In the genomic region with DNA sequence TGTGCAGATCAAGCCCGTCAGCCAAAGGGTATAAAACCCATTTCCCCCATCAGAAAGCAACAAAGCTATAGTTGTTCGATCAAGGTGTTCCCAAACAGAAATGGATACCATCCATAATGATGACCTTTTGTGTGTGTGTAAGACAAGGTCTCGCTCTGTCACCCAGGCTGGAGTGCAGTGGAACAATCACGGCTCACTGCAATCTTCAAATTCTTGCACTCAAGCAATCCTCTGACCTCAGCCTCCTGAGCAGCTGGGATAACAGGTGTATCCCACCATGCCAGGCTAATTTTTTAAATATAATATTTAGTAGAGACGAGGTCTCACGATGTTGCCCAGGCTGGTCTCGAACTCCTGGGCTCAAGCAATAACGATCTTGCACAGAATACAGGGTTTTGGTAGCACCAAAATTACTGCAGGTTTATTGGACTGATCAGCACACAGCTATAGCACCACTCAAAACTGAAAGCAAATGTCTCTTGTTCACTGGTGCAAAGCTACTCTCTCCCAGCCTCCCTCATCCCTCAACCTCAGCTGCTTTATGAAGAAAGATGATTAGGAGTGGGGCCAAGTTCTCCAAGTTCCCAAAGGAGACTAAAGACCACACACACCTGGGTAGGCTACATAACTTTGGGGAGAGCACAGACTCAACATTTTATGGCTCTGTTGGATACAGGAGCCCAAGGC, we compare ENCODE assay signal across 11 cellular contexts.
DNase-seq lines count a peak whose midpoint lies in the region; ATAC-seq and TF ChIP-seq lines count a peak whose summit lies in the region.
"Had no signal": no experiment of that assay in that cellular context is flagged by ENCODE, and none has a peak within 500 bp of the region (broad histone marks: within the 10 kb centered on the region; RNA-seq: fewer than 3 reads in every experiment).

No MANE protein-coding gene starts in this region.

- peak overlapping the region; percentile 61 for H3K4me3 Mint-ChIP-seq in activated T-helper 17 cell treated with anti-CD3 and anti-CD28 coated beads, Interleukin-2, amount 50 U/mL, for 72 hours
- peak overlapping the region in 6 of 8 donors; percentile 23 to 86 (median 62) for H3K4me3 Mint-ChIP-seq in naive B cell

- no peak for TF ChIP-seq CTCF in coronary artery (IDR thresholded peaks at IDR 0.05)

- H3K36me3 Mint-ChIP-seq in activated T-helper 17 cell treated with anti-CD3 and anti-CD28 coated beads, Interleukin-2, amount 50 U/mL, for 72 hours (ENCODE audit: low read depth): peaks cover 35% of the 10 kb centered on the region
- H3K36me3 Mint-ChIP-seq in naive B cell: no peaks in the 10 kb centered on the region

- H3K27me3 Mint-ChIP-seq in activated T-helper 17 cell treated with anti-CD3 and anti-CD28 coated beads, Interleukin-2, amount 50 U/mL, for 72 hours: no peaks in the 10 kb centered on the region
- H3K27me3 Mint-ChIP-seq in naive B cell: no peaks in the 10 kb centered on the region

- peak overlapping the region; percentile 87 for H3K27ac Mint-ChIP-seq in activated T-helper 17 cell treated with anti-CD3 and anti-CD28 coated beads, Interleukin-2, amount 50 U/mL, for 72 hours
- H3K27ac Mint-ChIP-seq in naive B cell: peak overlapping the region; percentile 15 to 93 (median 58)

- ATAC-seq in GM19023 (IDR thresholded peaks at IDR 0.05; ENCODE audit: unreplicated experiment) (peak; percentile 30), HG02588 (IDR thresholded peaks at IDR 0.05; ENCODE audit: unreplicated experiment) (peak; percentile 39), naive B cell (ENCODE audit: low read depth in 2 of 2) (peak; percentile 24 to 32)
- no peak for ATAC-seq in activated T-helper 17 cell treated with anti-CD3 and anti-CD28 coated beads, Interleukin-2, amount 50 U/mL, for 72 hours (replicated peaks)

- intact Hi-C loops in posterior vena cava (cut with DNase I): no loop called here

- peaks cover 68% of the 10 kb centered on the region for H3K4me1 Mint-ChIP-seq in activated T-helper 17 cell treated with anti-CD3 and anti-CD28 coated beads, Interleukin-2, amount 50 U/mL, for 72 hours
- peaks cover 75 to 85% (median 82%) of the 10 kb centered on the region in 3 donors for H3K4me1 Mint-ChIP-seq in naive B cell

- no peak overlapping the region for H3K4me3 ChIP-seq in coronary artery

- H3K27ac ChIP-seq in coronary artery: no peak overlapping the region

- H3K9me3 Mint-ChIP-seq in activated T-helper 17 cell treated with anti-CD3 and anti-CD28 coated beads, Interleukin-2, amount 50 U/mL, for 72 hours: no peaks in the 10 kb centered on the region
- no peaks in the 10 kb centered on the region for H3K9me3 Mint-ChIP-seq in naive B cell

- DNase-seq in naive B cell (no peak), posterior vena cava (ENCODE audit: low spot score) (no peak), SHP77 treated with DMSO at 0.1 percent for 48 hours (lab: John Stamatoyannopoulos, UW) (no peak), RPMI8226 (no peak), coronary artery (ENCODE audit: low spot score) (no peak)
- DNase-seq: activated CD4-positive, alpha-beta T cell treated with anti-CD3 and anti-CD28 coated beads, Interleukin-2, amount 50 U/mL, for 4 hours; amygdala; NCI-H146 had no signal
